In the genomic region with DNA sequence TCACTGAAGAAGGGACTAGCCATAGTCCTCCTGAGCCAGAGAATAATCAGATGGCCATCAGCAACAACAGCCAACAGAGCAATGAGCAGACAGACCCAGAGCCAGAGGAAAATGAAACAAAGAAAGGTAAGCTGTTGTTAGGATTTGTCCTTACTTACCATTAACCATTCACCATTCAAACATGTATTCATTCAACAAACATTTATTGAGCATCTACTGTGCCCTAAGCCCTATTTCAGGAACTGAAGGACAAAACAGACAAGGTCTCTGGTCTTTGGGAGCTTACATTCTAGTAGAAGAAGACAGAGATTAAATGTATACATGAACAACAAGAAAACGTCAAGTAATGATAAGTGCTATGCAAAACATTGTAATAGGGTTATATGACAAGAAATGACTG, we compare ENCODE assay signal across 19 cellular contexts. TPM values are rescaled to one million over a fixed set of nuclear protein-coding genes. Genes with fewer than 3 reads are reported as not detected.
DNase-seq lines count a peak whose midpoint lies in the region; ATAC-seq, FAIRE-seq and TF ChIP-seq lines count a peak whose summit lies in the region.
"Had no signal": no experiment of that assay in that cellular context is flagged by ENCODE, and none has a peak within 500 bp of the region (broad histone marks: within the 10 kb centered on the region; RNA-seq: fewer than 3 reads in every experiment).

No MANE protein-coding gene starts in this region.

- intact Hi-C loops in HepG2 (cut with micrococcal nuclease; ENCODE audit: unreplicated experiment) (no loop called here), right lobe of liver (cut with DNase I) (no loop called here), transverse colon (cut with DNase I; ENCODE audit: low total_unique reads) (no loop called here)

- no peak overlapping the region for H2AFZ ChIP-seq in HepG2 (ENCODE audit: low read length)
- H2AFZ ChIP-seq in astrocyte (ENCODE audit: low read depth, low read length): no peak overlapping the region

- H3K36me3 ChIP-seq in HepG2 (replicated peaks in 1 of 2; ENCODE audit: control insufficient read depth in 1 of 2, insufficient read depth in 2 of 2, low read length in 2 of 2) (peaks cover 42 to 80% of the 10 kb centered on the region in 2 experiments), right lobe of liver (peaks cover 6 to 98% (median 39%) of the 10 kb centered on the region in 4 donors), astrocyte (ENCODE audit: insufficient read depth, low read length) (peaks cover 83% of the 10 kb centered on the region), esophagus (ENCODE audit: control insufficient read depth in 2 of 2, insufficient read depth in 2 of 2, low read length in 1 of 2) (peaks cover 5 to 20% of the 10 kb centered on the region in 2 donors), upper lobe of left lung (peaks cover 41 to 100% (median 78%) of the 10 kb centered on the region in 4 donors), transverse colon (peaks cover 0 to 89% (median 42%) of the 10 kb centered on the region in 4 donors)

- H3K4me1 ChIP-seq in HepG2 (ENCODE audit: insufficient read depth, low read length): no peaks in the 10 kb centered on the region
- no peaks in the 10 kb centered on the region for H3K4me1 ChIP-seq in right lobe of liver
- no peaks in the 10 kb centered on the region for H3K4me1 ChIP-seq in astrocyte (ENCODE audit: insufficient read depth, low read length)
- no peaks in the 10 kb centered on the region for H3K4me1 ChIP-seq in esophagus (ENCODE audit: control insufficient read depth in 2 of 2, insufficient read depth in 2 of 2, low read length in 1 of 2)
- no peaks in the 10 kb centered on the region for H3K4me1 ChIP-seq in upper lobe of left lung
- H3K4me1 ChIP-seq in transverse colon: no peaks in the 10 kb centered on the region
- H3K4me1 ChIP-seq: A549, BE2C, SJSA1 had no signal

- no peak overlapping the region for H3K4me2 ChIP-seq in HepG2 (ENCODE audit: low read depth, low read length)
- H3K4me2 ChIP-seq in astrocyte (ENCODE audit: low read length): no peak overlapping the region
- H3K4me2 ChIP-seq: A549 had no signal

- no peaks in the 10 kb centered on the region for H3K4me1 Mint-ChIP-seq in astrocyte (ENCODE audit: low read depth, unreplicated experiment)

- BruUV-seq in HepG2 (replicated peaks; lab: Mats Ljungman, UMichigan): TSS peak; percentile 16

- ATAC-seq in HepG2: no peak
- ATAC-seq in right lobe of liver: no peak
- no peak for ATAC-seq in upper lobe of left lung (ENCODE audit: low FRiP score in 2 of 2)
- ATAC-seq: A549, Right ventricle myocardium inferior had no signal

- in situ Hi-C loops in HepG2 (cut with HindIII; ENCODE audit: extremely low pct_ligation_motif_present, low pct_unique_long_range_greater_than_20kb): no loop called here
- in situ Hi-C loops in transverse colon (cut with MboI; ENCODE audit: low pct_ligation_motif_present in 1 of 4, low pct_unique_long_range_greater_than_20kb in 1 of 4, low sequenced_read_pairs in 3 of 4): no loop called here

- H3K79me2 ChIP-seq in HepG2 (ENCODE audit: insufficient read depth, low read length) (no peaks in the 10 kb centered on the region), astrocyte (ENCODE audit: insufficient read depth, low read length) (no peaks in the 10 kb centered on the region)

- DNase-seq in HepG2 (ENCODE audit: low spot score) (no peak), right lobe of liver (no peak), astrocyte (ENCODE audit: low read depth) (no peak), upper lobe of left lung (no peak), transverse colon (no peak)
- no peak for DNase-seq in stimulated activated CD4-positive, alpha-beta T cell treated with anti-CD3 and anti-CD28 coated beads, Interleukin-1b, Interleukin-23, amount 100 ng/mL, for 48 hours
- DNase-seq: BE2C, DMS79, KG1, NCI-H1092 treated with DMSO at 0.1 percent for 48 hours, NCI-H1436 treated with DMSO at 0.1 percent for 48 hours, NCI-H2029 treated with DMSO at 0.1 percent for 48 hours, NCI-H2171, NCI-H524 treated with DMSO at 0.1 percent for 48 hours had no signal

- CTCF ChIA-PET in HepG2 (lab: Yijun Ruan, JAX; ENCODE audit: low intra/inter-chr PET ratio, low total read pairs): no interaction called here

- no peak overlapping the region for H3K27ac Mint-ChIP-seq in astrocyte (ENCODE audit: unreplicated experiment)

- TF ChIP-seq POLR2A in HepG2 (IDR thresholded peaks at IDR 0.05; ENCODE audit: insufficient read depth in 1 of 2, low read depth in 2 of 2, low read length in 2 of 2): no peak
- no peak for TF ChIP-seq POLR2A in right lobe of liver (IDR thresholded peaks at IDR 0.05)
- no peak for TF ChIP-seq POLR2A in upper lobe of left lung (IDR thresholded peaks at IDR 0.05)
- TF ChIP-seq POLR2A in transverse colon (IDR thresholded peaks at IDR 0.05): no peak

- H3K27ac ChIP-seq in HepG2 (ENCODE audit: extremely low read length, insufficient read depth, low read length): no peak overlapping the region
- no peak overlapping the region for H3K27ac ChIP-seq in right lobe of liver
- no peak overlapping the region for H3K27ac ChIP-seq in astrocyte (ENCODE audit: low read depth, low read length)
- peak overlapping the region; percentile 60 to 64 for H3K27ac ChIP-seq in esophagus (ENCODE audit: low read depth in 2 of 2, low read length in 1 of 2)
- no peak overlapping the region for H3K27ac ChIP-seq in upper lobe of left lung
- H3K27ac ChIP-seq in transverse colon: no peak overlapping the region
- H3K27ac ChIP-seq: A549, SJSA1 had no signal

- no peak for FAIRE-seq in HepG2 (lab: Jason Lieb, UNC)
- no peak for FAIRE-seq in astrocyte (lab: Jason Lieb, UNC)
- FAIRE-seq: A549, H54 had no signal

- H4K20me1 ChIP-seq in HepG2 (ENCODE audit: insufficient read depth, low read length) (no peaks in the 10 kb centered on the region), astrocyte (ENCODE audit: insufficient read depth, low read length) (no peaks in the 10 kb centered on the region)

- TF ChIP-seq EP300 in HepG2 (IDR thresholded peaks at IDR 0.05; ENCODE audit: low read depth in 2 of 2, low read length in 2 of 2) (no peak), HepG2 (CRISPR knock-in tag; IDR thresholded peaks at IDR 0.05; ENCODE audit: borderline replicate concordance) (no peak), upper lobe of left lung (IDR thresholded peaks at IDR 0.05) (no peak), transverse colon (IDR thresholded peaks at IDR 0.05; ENCODE audit: low read depth) (no peak)

- H3K4me3 Mint-ChIP-seq in astrocyte (ENCODE audit: unreplicated experiment): peak overlapping the region; percentile 11

- POLR2A ChIA-PET in HepG2 (lab: Yijun Ruan, JAX): interaction anchor here (1.6 kb wide), 1 partner anchor 20 kb away, joined by 5 read pairs; the partner anchor contains the start of genes NUDT21 and OGFOD1

- WGBS in HepG2 (ENCODE audit: low lambda C conversion rate): 98% methylated on average over 1 of the region's 1 CpG
- WGBS in right lobe of liver (ENCODE audit: insufficient coverage, low coverage, low lambda C conversion rate, missing lambda C conversion rate): 89% methylated on average over 1 of the region's 1 CpG
- WGBS in esophagus, 2 donors: 81 to 84% methylated on average over 1 of the region's 1 CpG
- 86 to 89% methylated on average over 1 of the region's 1 CpG for WGBS in upper lobe of left lung, 2 donors
- 83 to 93% methylated on average over 1 of the region's 1 CpG for WGBS in transverse colon (ENCODE audit: low coverage in 1 of 2), 2 donors

- no peaks in the 10 kb centered on the region for H3K9me3 ChIP-seq in HepG2 (ENCODE audit: low read length)
- H3K9me3 ChIP-seq in right lobe of liver: no peaks in the 10 kb centered on the region
- no peaks in the 10 kb centered on the region for H3K9me3 ChIP-seq in astrocyte (ENCODE audit: insufficient read depth, low read depth, low read length)
- no peaks in the 10 kb centered on the region for H3K9me3 ChIP-seq in esophagus (ENCODE audit: control insufficient read depth in 2 of 2, insufficient read depth in 1 of 2, low read depth in 1 of 2, low read length in 1 of 2)
- H3K9me3 ChIP-seq in upper lobe of left lung: no peaks in the 10 kb centered on the region
- H3K9me3 ChIP-seq in transverse colon: no peaks in the 10 kb centered on the region
- H3K9me3 ChIP-seq: A549, BE2C, SJSA1 had no signal

- TF ChIP-seq CTCF in HepG2 (CRISPR knock-in tag; IDR thresholded peaks at IDR 0.05) (no peak), right lobe of liver (IDR thresholded peaks at IDR 0.05) (no peak), astrocyte (IDR thresholded peaks at IDR 0.05; ENCODE audit: insufficient read depth, low read depth, low read length) (no peak), upper lobe of left lung (IDR thresholded peaks at IDR 0.05) (no peak), transverse colon (IDR thresholded peaks at IDR 0.05) (no peak)

- H3K4me3 ChIP-seq in HepG2 (replicated peaks in 1 of 3; ENCODE audit: insufficient read depth in 1 of 3, low read depth in 2 of 3, low read length in 3 of 3): no peak overlapping the region
- H3K4me3 ChIP-seq in right lobe of liver: no peak overlapping the region
- H3K4me3 ChIP-seq in astrocyte (ENCODE audit: insufficient read depth, low read depth, low read length): no peak overlapping the region
- H3K4me3 ChIP-seq in esophagus (ENCODE audit: low read depth in 1 of 2, low read length in 2 of 2): peak overlapping the region in 1 of 2 donors; percentile 11
- no peak overlapping the region for H3K4me3 ChIP-seq in upper lobe of left lung
- no peak overlapping the region for H3K4me3 ChIP-seq in transverse colon
- H3K4me3 ChIP-seq: A549, SJSA1 had no signal

- H3K9ac ChIP-seq in HepG2 (ENCODE audit: insufficient read depth, low read depth, low read length): no peak overlapping the region
- no peak overlapping the region for H3K9ac ChIP-seq in astrocyte (ENCODE audit: low read length)

- H3K27me3 ChIP-seq in HepG2 (ENCODE audit: control insufficient read depth in 1 of 2, insufficient read depth in 2 of 2, low read length in 2 of 2) (no peaks in the 10 kb centered on the region), right lobe of liver (no peaks in the 10 kb centered on the region), astrocyte (ENCODE audit: insufficient read depth, low read length) (no peaks in the 10 kb centered on the region), esophagus (ENCODE audit: control insufficient read depth in 1 of 2, insufficient read depth in 2 of 2, low read length in 2 of 2) (no peaks in the 10 kb centered on the region), upper lobe of left lung (no peaks in the 10 kb centered on the region), transverse colon (no peaks in the 10 kb centered on the region)
- H3K27me3 ChIP-seq: BE2C, SJSA1 had no signal

- TF ChIP-seq RAD21 in HepG2 (CRISPR knock-in tag; IDR thresholded peaks at IDR 0.05): no peak

- no peaks in the 10 kb centered on the region for H3K27me3 Mint-ChIP-seq in astrocyte (ENCODE audit: low read depth, unreplicated experiment)

- H3K9me3 Mint-ChIP-seq in astrocyte (ENCODE audit: unreplicated experiment): no peaks in the 10 kb centered on the region

- H3K36me3 Mint-ChIP-seq in astrocyte (ENCODE audit: low read depth, unreplicated experiment): peaks cover 15% of the 10 kb centered on the region

RNA-seq across cellular contexts. Expression of gene OGFOD1, which starts 19.3 kb away (rescaled TPM):
- total RNA-seq in HepG2 (2016; rRNA removed; fragmentation: Illumina TruSeq; extraction: Trizol): 81.3 and 160 TPM in 2 replicates
- total RNA-seq in HepG2 (2016; cell fraction: cytosol; rRNA removed; fragmentation: Illumina TruSeq; extraction: Trizol; ENCODE audit: low read depth): 6.6 and 8.4 TPM in 2 replicates
- 86.8 and 157 TPM in 2 replicates for total RNA-seq in HepG2 (2016; cell fraction: insoluble cytoplasmic fraction; rRNA removed; fragmentation: Illumina TruSeq; extraction: Trizol)
- total RNA-seq in HepG2 (2016; cell fraction: membrane; rRNA removed; fragmentation: Illumina TruSeq; extraction: Trizol): 20.3 and 27.2 TPM in 2 replicates
- 53.7 and 58.7 TPM in 2 replicates for total RNA-seq in HepG2 (2016; cell fraction: nucleus; rRNA removed; fragmentation: Illumina TruSeq; extraction: Trizol)
- 31.1 and 35.2 TPM in 2 replicates for polyA plus RNA-seq in HepG2 (2011; rRNA removed)
- polyA plus RNA-seq in HepG2 (2011; cell fraction: cytosol; rRNA removed): 20.7 and 32.8 TPM in 2 replicates
- polyA plus RNA-seq in HepG2 (2011; cell fraction: nucleus; rRNA removed): 11.1 and 14.6 TPM in 2 replicates
- polyA plus RNA-seq in HepG2 (2012): 44.7 and 68.7 TPM in 2 replicates
- 6.1 and 7.5 TPM in 2 replicates for polyA plus RNA-seq in HepG2 (2016; cell fraction: cytosol; fragmentation: Illumina TruSeq; extraction: Trizol; ENCODE audit: low read depth)
- polyA plus RNA-seq in HepG2 (2016; cell fraction: insoluble cytoplasmic fraction; fragmentation: Illumina TruSeq; extraction: Trizol; ENCODE audit: low read depth): 139 and 141 TPM in 2 replicates
- polyA plus RNA-seq in HepG2 (2016; cell fraction: membrane; fragmentation: Illumina TruSeq; extraction: Trizol; ENCODE audit: low read depth): 14.8 and 18.5 TPM in 2 replicates
- polyA plus RNA-seq in HepG2 (2016; cell fraction: nucleus; fragmentation: Illumina TruSeq; extraction: Trizol; ENCODE audit: insufficient read depth, low read depth): 48.7 and 52.3 TPM in 2 replicates
- polyA minus RNA-seq in HepG2 (2011; rRNA and poly(A)+ RNA removed; ENCODE audit: low replicate concordance): 28.6 and 57.3 TPM in 2 replicates
- polyA minus RNA-seq in HepG2 (2011; cell fraction: cytosol; rRNA and poly(A)+ RNA removed): 24.4 and 40.4 TPM in 2 replicates
- polyA minus RNA-seq in HepG2 (2011; cell fraction: nucleus; rRNA and poly(A)+ RNA removed): 61.2 and 74.1 TPM in 2 replicates
- total RNA-seq in right lobe of liver: 10 to 100 TPM; 12.2 to 32.0 (median 17.4) TPM
- 102 and 107 TPM in 2 replicates for total RNA-seq in astrocyte
- 10 to 100 TPM in 1 of 2 donors, 1 to 10 TPM in 1; 9.9 to 16.8 TPM for polyA plus RNA-seq in esophagus
- 10 to 100 TPM; 19.8 to 72.3 (median 29.7) TPM for total RNA-seq in upper lobe of left lung
- 10 to 100 TPM in 2 of 4 donors, 1 to 10 TPM in 2; 2.8 to 22.5 (median 9.5) TPM for total RNA-seq in transverse colon

RNA-seq across cellular contexts. Expression of gene NUDT21, which starts 19.5 kb away (rescaled TPM):
- total RNA-seq in HepG2 (2016; rRNA removed; fragmentation: Illumina TruSeq; extraction: Trizol): 210 and 320 TPM in 2 replicates
- total RNA-seq in HepG2 (2016; cell fraction: cytosol; rRNA removed; fragmentation: Illumina TruSeq; extraction: Trizol; ENCODE audit: low read depth): 59.7 and 74.4 TPM in 2 replicates
- 213 and 328 TPM in 2 replicates for total RNA-seq in HepG2 (2016; cell fraction: insoluble cytoplasmic fraction; rRNA removed; fragmentation: Illumina TruSeq; extraction: Trizol)
- 88.9 and 94.1 TPM in 2 replicates for total RNA-seq in HepG2 (2016; cell fraction: membrane; rRNA removed; fragmentation: Illumina TruSeq; extraction: Trizol)
- 86.2 and 94.1 TPM in 2 replicates for total RNA-seq in HepG2 (2016; cell fraction: nucleus; rRNA removed; fragmentation: Illumina TruSeq; extraction: Trizol)
- polyA plus RNA-seq in HepG2 (2011; rRNA removed): 162 and 177 TPM in 2 replicates
- polyA plus RNA-seq in HepG2 (2011; cell fraction: cytosol; rRNA removed): 66.5 and 107 TPM in 2 replicates
- polyA plus RNA-seq in HepG2 (2011; cell fraction: nucleus; rRNA removed): 51.0 and 61.4 TPM in 2 replicates
- 136 and 140 TPM in 2 replicates for polyA plus RNA-seq in HepG2 (2012)
- polyA plus RNA-seq in HepG2 (2016; cell fraction: cytosol; fragmentation: Illumina TruSeq; extraction: Trizol; ENCODE audit: low read depth): 77.0 and 85.0 TPM in 2 replicates
- 268 and 272 TPM in 2 replicates for polyA plus RNA-seq in HepG2 (2016; cell fraction: insoluble cytoplasmic fraction; fragmentation: Illumina TruSeq; extraction: Trizol; ENCODE audit: low read depth)
- 76.9 and 88.0 TPM in 2 replicates for polyA plus RNA-seq in HepG2 (2016; cell fraction: membrane; fragmentation: Illumina TruSeq; extraction: Trizol; ENCODE audit: low read depth)
- 92.2 and 106 TPM in 2 replicates for polyA plus RNA-seq in HepG2 (2016; cell fraction: nucleus; fragmentation: Illumina TruSeq; extraction: Trizol; ENCODE audit: insufficient read depth, low read depth)
- 103 and 183 TPM in 2 replicates for polyA minus RNA-seq in HepG2 (2011; rRNA and poly(A)+ RNA removed; ENCODE audit: low replicate concordance)
- 89.5 and 101 TPM in 2 replicates for polyA minus RNA-seq in HepG2 (2011; cell fraction: cytosol; rRNA and poly(A)+ RNA removed)
- 81.6 and 84.1 TPM in 2 replicates for polyA minus RNA-seq in HepG2 (2011; cell fraction: nucleus; rRNA and poly(A)+ RNA removed)
- 10 to 100 TPM; 26.2 to 35.8 (median 30.3) TPM for total RNA-seq in right lobe of liver
- 86.0 and 86.2 TPM in 2 replicates for total RNA-seq in astrocyte
- polyA plus RNA-seq in esophagus: 10 to 100 TPM; 29.5 to 40.1 TPM
- total RNA-seq in upper lobe of left lung: 10 to 100 TPM; 28.3 to 88.2 (median 51.7) TPM
- 10 to 100 TPM in 3 of 4 donors, 1 to 10 TPM in 1; 7.5 to 41.9 (median 23.0) TPM for total RNA-seq in transverse colon

RNA-seq across cellular contexts. Expression of gene AMFR, which starts 45.3 kb away (rescaled TPM):
- total RNA-seq in HepG2 (2016; rRNA removed; fragmentation: Illumina TruSeq; extraction: Trizol) (80.0 and 108 TPM in 2 replicates), right lobe of liver (100 to 1,000 TPM in 4 of 6 experiments, 10 to 100 TPM in 2; 92.2 to 189 (median 137) TPM), astrocyte (86.2 TPM in 2 replicates), upper lobe of left lung (100 to 1,000 TPM in 3 of 6 donors, 10 to 100 TPM in 3; 67.1 to 344 (median 98.0) TPM), transverse colon (100 to 1,000 TPM in 2 of 4 donors, 10 to 100 TPM in 2; 60.7 to 156 (median 114) TPM)
- 55.3 and 57.1 TPM in 2 replicates for total RNA-seq in HepG2 (2016; cell fraction: cytosol; rRNA removed; fragmentation: Illumina TruSeq; extraction: Trizol; ENCODE audit: low read depth)
- total RNA-seq in HepG2 (2016; cell fraction: insoluble cytoplasmic fraction; rRNA removed; fragmentation: Illumina TruSeq; extraction: Trizol): 75.8 and 107 TPM in 2 replicates
- total RNA-seq in HepG2 (2016; cell fraction: membrane; rRNA removed; fragmentation: Illumina TruSeq; extraction: Trizol): 115 and 121 TPM in 2 replicates
- total RNA-seq in HepG2 (2016; cell fraction: nucleus; rRNA removed; fragmentation: Illumina TruSeq; extraction: Trizol): 88.4 and 97.8 TPM in 2 replicates
- polyA plus RNA-seq in HepG2 (2011; rRNA removed) (52.9 and 65.3 TPM in 2 replicates), esophagus (10 to 100 TPM; 57.3 to 62.5 TPM)
- 73.6 and 88.0 TPM in 2 replicates for polyA plus RNA-seq in HepG2 (2011; cell fraction: cytosol; rRNA removed)
- 63.5 and 69.1 TPM in 2 replicates for polyA plus RNA-seq in HepG2 (2011; cell fraction: nucleus; rRNA removed)
- 68.8 and 77.0 TPM in 2 replicates for polyA plus RNA-seq in HepG2 (2012)
- polyA plus RNA-seq in HepG2 (2016; cell fraction: cytosol; fragmentation: Illumina TruSeq; extraction: Trizol; ENCODE audit: low read depth): 27.7 and 29.0 TPM in 2 replicates
- polyA plus RNA-seq in HepG2 (2016; cell fraction: insoluble cytoplasmic fraction; fragmentation: Illumina TruSeq; extraction: Trizol; ENCODE audit: low read depth): 47.4 and 56.2 TPM in 2 replicates
- 56.5 and 62.9 TPM in 2 replicates for polyA plus RNA-seq in HepG2 (2016; cell fraction: membrane; fragmentation: Illumina TruSeq; extraction: Trizol; ENCODE audit: low read depth)
- polyA plus RNA-seq in HepG2 (2016; cell fraction: nucleus; fragmentation: Illumina TruSeq; extraction: Trizol; ENCODE audit: insufficient read depth, low read depth): 75.6 and 79.3 TPM in 2 replicates
- polyA minus RNA-seq in HepG2 (2011; rRNA and poly(A)+ RNA removed; ENCODE audit: low replicate concordance): 174 and 688 TPM in 2 replicates
- 186 and 219 TPM in 2 replicates for polyA minus RNA-seq in HepG2 (2011; cell fraction: cytosol; rRNA and poly(A)+ RNA removed)
- polyA minus RNA-seq in HepG2 (2011; cell fraction: nucleus; rRNA and poly(A)+ RNA removed): 164 and 181 TPM in 2 replicates

RNA-seq across cellular contexts. Expression of gene BBS2, which starts 49.2 kb away (rescaled TPM):
- total RNA-seq in HepG2 (2016; rRNA removed; fragmentation: Illumina TruSeq; extraction: Trizol): 59.7 and 63.5 TPM in 2 replicates
- 11.6 and 13.5 TPM in 2 replicates for total RNA-seq in HepG2 (2016; cell fraction: cytosol; rRNA removed; fragmentation: Illumina TruSeq; extraction: Trizol; ENCODE audit: low read depth)
- 58.4 and 59.3 TPM in 2 replicates for total RNA-seq in HepG2 (2016; cell fraction: insoluble cytoplasmic fraction; rRNA removed; fragmentation: Illumina TruSeq; extraction: Trizol)
- total RNA-seq in HepG2 (2016; cell fraction: membrane; rRNA removed; fragmentation: Illumina TruSeq; extraction: Trizol): 13.6 and 15.7 TPM in 2 replicates
- 42.3 and 45.1 TPM in 2 replicates for total RNA-seq in HepG2 (2016; cell fraction: nucleus; rRNA removed; fragmentation: Illumina TruSeq; extraction: Trizol)
- polyA plus RNA-seq in HepG2 (2011; rRNA removed): 58.2 and 68.3 TPM in 2 replicates
- polyA plus RNA-seq in HepG2 (2011; cell fraction: cytosol; rRNA removed): 25.1 and 27.0 TPM in 2 replicates
- 95.3 and 104 TPM in 2 replicates for polyA plus RNA-seq in HepG2 (2011; cell fraction: nucleus; rRNA removed)
- polyA plus RNA-seq in HepG2 (2012): 30.0 and 44.8 TPM in 2 replicates
- 2.8 and 2.9 TPM in 2 replicates for polyA plus RNA-seq in HepG2 (2016; cell fraction: cytosol; fragmentation: Illumina TruSeq; extraction: Trizol; ENCODE audit: low read depth)
- 44.4 and 54.3 TPM in 2 replicates for polyA plus RNA-seq in HepG2 (2016; cell fraction: insoluble cytoplasmic fraction; fragmentation: Illumina TruSeq; extraction: Trizol; ENCODE audit: low read depth)
- polyA plus RNA-seq in HepG2 (2016; cell fraction: membrane; fragmentation: Illumina TruSeq; extraction: Trizol; ENCODE audit: low read depth): 3.6 and 5.8 TPM in 2 replicates
- 51.0 and 65.6 TPM in 2 replicates for polyA plus RNA-seq in HepG2 (2016; cell fraction: nucleus; fragmentation: Illumina TruSeq; extraction: Trizol; ENCODE audit: insufficient read depth, low read depth)
- 43.0 and 46.6 TPM in 2 replicates for polyA minus RNA-seq in HepG2 (2011; rRNA and poly(A)+ RNA removed; ENCODE audit: low replicate concordance)
- 29.7 and 39.9 TPM in 2 replicates for polyA minus RNA-seq in HepG2 (2011; cell fraction: cytosol; rRNA and poly(A)+ RNA removed)
- 56.1 and 67.9 TPM in 2 replicates for polyA minus RNA-seq in HepG2 (2011; cell fraction: nucleus; rRNA and poly(A)+ RNA removed)
- 10 to 100 TPM in 4 of 6 experiments, 1 to 10 TPM in 2; 5.6 to 18.4 (median 10.5) TPM for total RNA-seq in right lobe of liver
- 26.6 and 29.0 TPM in 2 replicates for total RNA-seq in astrocyte
- polyA plus RNA-seq in esophagus: 10 to 100 TPM; 24.2 to 29.0 TPM
- 100 to 1,000 TPM in 1 of 6 donors, 10 to 100 TPM in 5; 27.5 to 188 (median 35.4) TPM for total RNA-seq in upper lobe of left lung
- total RNA-seq in transverse colon: 100 to 1,000 TPM in 1 of 4 donors, 10 to 100 TPM in 3; 38.7 to 171 (median 41.2) TPM

Comparison
In these comparisons a context has a peak if more than half of its experiments do, and no peak if none do; other contexts are left out.
1. H3K27ac ChIP-seq: peak in esophagus (2 of 2); none in HepG2 (single experiment), right lobe of liver (0 of 3), astrocyte (single experiment), upper lobe of left lung (0 of 4) and transverse colon (0 of 4).